In the genomic region with DNA sequence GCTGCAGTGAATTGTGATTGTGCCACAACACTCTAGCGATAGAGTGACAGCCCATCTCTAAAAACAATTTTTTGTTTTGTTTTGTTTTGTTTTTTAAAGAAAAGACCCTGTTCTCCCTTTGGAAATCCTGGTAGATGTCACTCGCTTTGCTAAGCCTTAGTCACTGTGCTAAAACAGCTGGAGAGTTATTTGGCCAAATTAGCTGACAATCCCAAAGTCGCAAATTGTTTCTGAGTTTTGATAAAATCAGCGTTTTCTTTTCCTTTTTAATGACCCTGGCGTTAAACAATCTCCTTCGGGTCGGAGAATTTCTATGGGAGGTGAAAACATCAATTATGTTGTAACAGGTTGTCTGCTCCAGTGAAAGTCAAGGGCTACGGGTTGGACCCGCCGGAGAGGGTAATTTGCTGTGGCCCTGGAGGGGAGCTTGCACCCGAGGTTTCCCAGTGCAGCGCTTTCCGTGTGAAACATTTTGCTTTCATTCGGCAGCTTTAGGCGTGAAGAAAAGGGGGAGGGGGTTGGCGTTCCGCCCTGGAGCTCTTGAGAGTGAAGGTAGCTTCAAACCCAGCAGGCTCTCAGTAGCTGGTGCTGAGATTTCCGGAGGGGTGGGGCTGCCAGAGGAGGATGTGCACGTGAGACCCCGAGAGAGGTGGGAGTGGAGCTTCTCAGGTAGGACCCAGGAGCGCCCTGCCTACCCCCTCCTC, we compare ENCODE assay signal across 8 cellular contexts.
DNase-seq lines count a peak whose midpoint lies in the region; ATAC-seq, FAIRE-seq and TF ChIP-seq lines count a peak whose summit lies in the region.

No MANE protein-coding gene starts in this region.

- H4K20me1 ChIP-seq in fibroblast of lung (ENCODE audit: control insufficient read depth, extremely low read depth, insufficient read depth, low read length), result no peaks in the 10 kb centered on the region

- H3K36me3 Mint-ChIP-seq in nephron progenitor cell (ENCODE audit: low read depth), result no peaks in the 10 kb centered on the region

- H3K4me3 ChIP-seq in fibroblast of lung (replicated peaks in 1 of 4; ENCODE audit: control extremely low read depth in 1 of 4, insufficient read depth in 1 of 4, low read depth in 3 of 4, low read length in 4 of 4), result peak overlapping the region in 2 of 4 experiments; percentile 32 to 44
- no peak overlapping the region for H3K4me3 ChIP-seq in effector memory CD4-positive, alpha-beta T cell (ENCODE audit: insufficient read depth, low read depth, low read length, poor library complexity, severe bottlenecking)

- DNase-seq in DMS79 (lab: John Stamatoyannopoulos, UW) (peak; percentile 2), NCI-H2227 treated with DMSO at 0.1 percent for 48 hours (lab: John Stamatoyannopoulos, UW) (peak; percentile 47), fibroblast of lung (ENCODE audit: low read depth in 2 of 2) (no peak), nephron progenitor cell (peak; percentile 63), NCI-H1930 (lab: John Stamatoyannopoulos, UW) (no peak), urothelium cell line (ENCODE audit: low spot score) (no peak)
- DNase-seq in effector memory CD4-positive, alpha-beta T cell, result no peak

- H3K9ac ChIP-seq in fibroblast of lung (ENCODE audit: insufficient read depth, low read length), result no peak overlapping the region

- TF ChIP-seq CTCF in fibroblast of lung (conservative IDR thresholded peaks at IDR 0.05 in 1 of 2, IDR thresholded peaks at IDR 0.05 in 1 of 2; ENCODE audit: low read depth in 1 of 2, low read length in 2 of 2) (no peak), nephron progenitor cell (IDR thresholded peaks at IDR 0.05) (no peak)

- H3K36me3 ChIP-seq in fibroblast of lung (ENCODE audit: control insufficient read depth, insufficient read depth, low read length), result no peaks in the 10 kb centered on the region
- no peaks in the 10 kb centered on the region for H3K36me3 ChIP-seq in effector memory CD4-positive, alpha-beta T cell (ENCODE audit: control insufficient read depth, insufficient read depth, low read length)

- no peaks in the 10 kb centered on the region for H3K9me3 ChIP-seq in fibroblast of lung (ENCODE audit: control insufficient read depth, insufficient read depth, low read depth, low read length)
- no peaks in the 10 kb centered on the region for H3K9me3 ChIP-seq in effector memory CD4-positive, alpha-beta T cell (ENCODE audit: control insufficient read depth, low read length)

- peaks cover 90% of the 10 kb centered on the region for H3K27me3 Mint-ChIP-seq in nephron progenitor cell (ENCODE audit: low read depth, poor library complexity)

- no peak overlapping the region for H3K27ac Mint-ChIP-seq in nephron progenitor cell

- ATAC-seq in HG03520 (IDR thresholded peaks at IDR 0.05; ENCODE audit: unreplicated experiment), result no peak

- peaks cover 33% of the 10 kb centered on the region for H3K27me3 ChIP-seq in fibroblast of lung (ENCODE audit: control insufficient read depth, insufficient read depth, low read length)
- H3K27me3 ChIP-seq in effector memory CD4-positive, alpha-beta T cell (replicated peaks; ENCODE audit: control insufficient read depth, insufficient read depth, low read length, poor library complexity, severe bottlenecking), result peaks cover 11% of the 10 kb centered on the region

- H3K79me2 ChIP-seq in fibroblast of lung (ENCODE audit: control insufficient read depth, insufficient read depth, low read length), result no peaks in the 10 kb centered on the region

- no peaks in the 10 kb centered on the region for H3K9me3 Mint-ChIP-seq in nephron progenitor cell

- H2AFZ ChIP-seq in fibroblast of lung (ENCODE audit: low read length), result no peak overlapping the region

- peak overlapping the region; percentile 88 for H3K4me3 Mint-ChIP-seq in nephron progenitor cell

- H3K4me1 Mint-ChIP-seq in nephron progenitor cell, result peaks cover 31% of the 10 kb centered on the region

- no peak overlapping the region for H3K27ac ChIP-seq in fibroblast of lung (ENCODE audit: insufficient read depth, low read length)
- no peak overlapping the region for H3K27ac ChIP-seq in effector memory CD4-positive, alpha-beta T cell (ENCODE audit: insufficient read depth, low read length, poor library complexity, severe bottlenecking)

- FAIRE-seq in urothelium cell line (lab: Jason Lieb, UNC), result no peak

- H3K4me1 ChIP-seq in fibroblast of lung (ENCODE audit: control insufficient read depth, extremely low read depth, insufficient read depth, low read length), result no peaks in the 10 kb centered on the region
- no peaks in the 10 kb centered on the region for H3K4me1 ChIP-seq in effector memory CD4-positive, alpha-beta T cell (ENCODE audit: control insufficient read depth, insufficient read depth, low read length, poor library complexity, severe bottlenecking)

- H3K4me2 ChIP-seq in fibroblast of lung (ENCODE audit: extremely low read depth, insufficient read depth, low read length), result peak overlapping the region; percentile 50

Comparison
In these comparisons a context has a peak if more than half of its experiments do, and no peak if none do; other contexts are left out.
1. DNase-seq: peak in DMS79 (single experiment), NCI-H2227 treated with DMSO at 0.1 percent for 48 hours (single experiment) and nephron progenitor cell (single experiment); none in fibroblast of lung (0 of 2), effector memory CD4-positive, alpha-beta T cell (0 of 3), NCI-H1930 (0 of 2) and urothelium cell line (single experiment).